18 cellular contexts compared by ENCODE assay signal in genomic region chr14:102907303-102907844, GRCh38. TPM values are rescaled to one million over a fixed set of nuclear protein-coding genes. Genes with fewer than 3 reads are reported as not detected.
DNase-seq lines count a peak whose midpoint lies in the region; ATAC-seq, FAIRE-seq and TF ChIP-seq lines count a peak whose summit lies in the region.
"Had no signal": no experiment of that assay in that cellular context is flagged by ENCODE, and none has a peak within 500 bp of the region (broad histone marks: within the 10 kb centered on the region; RNA-seq: fewer than 3 reads in every experiment).

No MANE protein-coding gene starts in this region.

- no peak overlapping the region for H3K4me3 Mint-ChIP-seq in nephron progenitor cell

- H3K4me3 ChIP-seq in GM12878 = no peak overlapping the region
- H3K4me3 ChIP-seq in aorta (ENCODE audit: low read length in 2 of 2) = no peak overlapping the region

- peaks cover 10% of the 10 kb centered on the region for H3K4me1 ChIP-seq in GM12878 (ENCODE audit: control insufficient read depth, insufficient read depth, low read length)
- no peaks in the 10 kb centered on the region for H3K4me1 ChIP-seq in aorta (ENCODE audit: control insufficient read depth in 1 of 2, insufficient read depth in 2 of 2, low read length in 2 of 2)

- no peak overlapping the region for H2AFZ ChIP-seq in GM12878 (ENCODE audit: control insufficient read depth, low read depth, low read length)

- H3K27ac Mint-ChIP-seq in nephron progenitor cell = peak overlapping the region; percentile 68
- H3K27ac Mint-ChIP-seq: CD4-positive, CD25-positive, alpha-beta regulatory T cell had no signal

- CTCF ChIA-PET in GM12878 (lab: Yijun Ruan, JAX) = no interaction called here

- H3K9ac ChIP-seq in GM12878 (ENCODE audit: control insufficient read depth, insufficient read depth, low read length) = no peak overlapping the region

- intact Hi-C loops in GM12878 (cut with micrococcal nuclease; ENCODE audit: unreplicated experiment) = no loop called here
- intact Hi-C loops in aorta (cut with DNase I) = no loop called here

- H4K20me1 ChIP-seq in GM12878 (ENCODE audit: control insufficient read depth, insufficient read depth) = no peaks in the 10 kb centered on the region

- TF ChIP-seq CTCF in GM12878 (IDR thresholded peaks at IDR 0.05 in 2 of 3, conservative IDR thresholded peaks at IDR 0.05 in 1 of 3; ENCODE audit: control insufficient read depth in 2 of 3, extremely low read depth in 1 of 3, insufficient read depth in 1 of 3, low read depth in 3 of 3, low read length in 3 of 3) (no peak), nephron progenitor cell (IDR thresholded peaks at IDR 0.05) (no peak)

- peak; percentile 61; the same call in 1 of the 2 replicates for TF ChIP-seq POLR2A in GM12878 (IDR thresholded peaks at IDR 0.05; ENCODE audit: low read depth, low read length)

- in situ Hi-C loops in GM12878 (cut with MboI) = no loop called here

- no peak overlapping the region for H3K4me2 ChIP-seq in GM12878 (ENCODE audit: control insufficient read depth, insufficient read depth)

- POLR2A ChIA-PET in GM12878 (lab: Charles Lee) = no interaction called here

- H3K9me3 ChIP-seq in GM12878 (replicated peaks; ENCODE audit: control insufficient read depth, insufficient read depth, low read length) = no peaks in the 10 kb centered on the region
- H3K9me3 ChIP-seq in aorta (ENCODE audit: control insufficient read depth, low read length) = no peaks in the 10 kb centered on the region

- no peak for TF ChIP-seq EP300 in GM12878 (IDR thresholded peaks at IDR 0.05; ENCODE audit: borderline replicate concordance in 1 of 2, control insufficient read depth in 1 of 2, low read depth in 2 of 2, low read length in 2 of 2)

- FAIRE-seq in GM12878 (lab: Jason Lieb, UNC) = no peak
- FAIRE-seq: A204.1, G401.6, H54 had no signal

- DNase-seq in activated effector memory CD4-positive, alpha-beta T cell treated with anti-CD3 and anti-CD28 coated beads, Interleukin-2, amount 50 U/mL, for 16 hours = peak; percentile 61
- DNase-seq in activated effector memory CD4-positive, alpha-beta T cell treated with Interleukin-2 at 50 U/mL for 16 hours = no peak
- DNase-seq in GM12878 (ENCODE audit: low read depth, low spot score) (no peak), nephron progenitor cell (no peak), aorta (peak; percentile 40 to 71), AG08395 (ENCODE audit: low spot score) (no peak)
- DNase-seq: CD4-positive, CD25-positive, alpha-beta regulatory T cell; DMS79 treated with DMSO at 0.1 percent for 48 hours; NCI-H1417; NCI-H1930; NCI-H2171; SHP77 treated with DMSO at 0.1 percent for 48 hours had no signal

- H3K27me3 ChIP-seq in GM12878 (replicated peaks in 1 of 2; ENCODE audit: control insufficient read depth in 2 of 2, insufficient read depth in 2 of 2, low read length in 1 of 2) (no peaks in the 10 kb centered on the region), aorta (ENCODE audit: control insufficient read depth in 1 of 2, insufficient read depth in 2 of 2, low read length in 1 of 2) (no peaks in the 10 kb centered on the region)

- ATAC-seq in GM12878 (no peak), aorta (ENCODE audit: low FRiP score) (no peak), HG03521 (IDR thresholded peaks at IDR 0.05; ENCODE audit: unreplicated experiment) (no peak), GM18870 (IDR thresholded peaks at IDR 0.05; ENCODE audit: unreplicated experiment) (no peak)
- ATAC-seq: Panc1 had no signal

- WGBS in GM12878 (ENCODE audit: insufficient coverage, insufficient replicate concordance, low lambda C conversion rate, missing lambda C conversion rate) = 96% methylated on average over 33 of the region's 33 CpGs
- 95 to 96% methylated on average over 33 of the region's 33 CpGs for WGBS in aorta, 2 donors

- peaks cover 16% of the 10 kb centered on the region for H3K79me2 ChIP-seq in GM12878 (ENCODE audit: control insufficient read depth, insufficient read depth, low read length)

- BruUV-seq in GM12878 (replicated peaks; lab: Mats Ljungman, UMichigan) = no TSS peak

- RAD21 ChIA-PET in GM12878 (lab: Charles Lee; ENCODE audit: unreplicated experiment) = no interaction called here

- H3K4me1 Mint-ChIP-seq in nephron progenitor cell = peaks cover 39% of the 10 kb centered on the region
- H3K4me1 Mint-ChIP-seq: CD4-positive, CD25-positive, alpha-beta regulatory T cell had no signal

- H3K27ac ChIP-seq in GM12878 (ENCODE audit: control insufficient read depth, insufficient read depth) (no peak overlapping the region), aorta (ENCODE audit: low read depth in 1 of 2, low read length in 2 of 2) (no peak overlapping the region)

- no peak for TF ChIP-seq RAD21 in GM12878 (IDR thresholded peaks at IDR 0.05; ENCODE audit: insufficient read depth, low read depth, low read length)

- H3K27me3 Mint-ChIP-seq in nephron progenitor cell (ENCODE audit: low read depth, poor library complexity) = no peaks in the 10 kb centered on the region
- H3K27me3 Mint-ChIP-seq: CD4-positive, CD25-positive, alpha-beta regulatory T cell had no signal

- H3K9me3 Mint-ChIP-seq in nephron progenitor cell = peaks cover 21% of the 10 kb centered on the region
- H3K9me3 Mint-ChIP-seq: CD4-positive, CD25-positive, alpha-beta regulatory T cell had no signal

- peaks cover 52% of the 10 kb centered on the region for H3K36me3 Mint-ChIP-seq in nephron progenitor cell (ENCODE audit: low read depth)

- SMC1A ChIA-PET in GM12878 (lab: Charles Lee; ENCODE audit: uncharacterized antibody, unreplicated experiment) = no interaction called here

- peaks cover 29 to 36% of the 10 kb centered on the region in 2 experiments for H3K36me3 ChIP-seq in GM12878 (ENCODE audit: control insufficient read depth in 2 of 2, insufficient read depth in 2 of 2, low read length in 1 of 2)
- H3K36me3 ChIP-seq in aorta (ENCODE audit: control insufficient read depth in 1 of 2, insufficient read depth in 2 of 2, low read length in 1 of 2) = no peaks in the 10 kb centered on the region

TF ChIP-seq in GM12878, 131 proteins besides CTCF, POLR2A, EP300 and RAD21 (continues in another document):
- TF ChIP-seq ZSCAN29 (IDR thresholded peaks at IDR 0.05) = no peak
- TF ChIP-seq TAF1 (IDR thresholded peaks at IDR 0.05; ENCODE audit: borderline replicate concordance, low read depth, low read length) = no peak
- no peak for TF ChIP-seq NR2C2 (IDR thresholded peaks at IDR 0.05; ENCODE audit: borderline replicate concordance, control insufficient read depth, insufficient read length, low read depth)
- no peak for TF ChIP-seq RCOR1 (conservative IDR thresholded peaks at IDR 0.05; ENCODE audit: low read depth, low read length)
- no peak for TF ChIP-seq NR2F1 (conservative IDR thresholded peaks at IDR 0.05)
- TF ChIP-seq TCF3 (IDR thresholded peaks at IDR 0.05; ENCODE audit: borderline replicate concordance, insufficient read depth, low read depth, low read length) = 0 out of 2 replicates have a peak, but pooled peaks have one; percentile 13
- no peak for TF ChIP-seq BMI1 (IDR thresholded peaks at IDR 0.05; ENCODE audit: borderline replicate concordance)
- TF ChIP-seq SUZ12 (IDR thresholded peaks at IDR 0.05; ENCODE audit: unreplicated experiment) = no peak
- TF ChIP-seq ZBTB4 (CRISPR knock-in tag; IDR thresholded peaks at IDR 0.05) = no peak
- TF ChIP-seq POLR2AphosphoS5 (IDR thresholded peaks at IDR 0.05; ENCODE audit: low read length) = peak; percentile 0; the same call in 1 of the 2 replicates

RNA-seq across cellular contexts. Expression of gene AMN, which starts 15.1 kb away (rescaled TPM):
- total RNA-seq in GM12878 (2013; cell fraction: nucleolus; rRNA removed) = 2.7 TPM in 2 replicates
- total RNA-seq in GM12878 (2014; rRNA removed) (0.11 and 0.17 TPM in 2 replicates), GM12878 (2014; rRNA removed; fragmentation: Illumina TruSeq; extraction: Trizol) (not detected in 2 replicates), GM12878 (2021) (0.33 and 0.82 TPM in 2 replicates), aorta (under 1 TPM; 0.16 to 0.48 TPM)
- polyA plus RNA-seq in GM12878 (2011; ENCODE audit: low read depth) = not detected
- polyA plus RNA-seq in GM12878 (2011; rRNA removed) (0.04 and 0.10 TPM in 2 replicates), GM12878 (2014; fragmentation: Illumina TruSeq; extraction: Trizol) (0.03 TPM in 1 of 2 replicates, not detected in the other), GM12878 (2014; fragmentation: Nextera tagmentation; extraction: Ambion mirVana) (not detected), GM12878 (2014; rRNA removed) (0.24 TPM in 1 of 2 replicates, not detected in the other), GM12878 (2016; fragmentation: Nextera tagmentation; extraction: Ambion mirVana) (not detected), aorta (1 to 10 TPM in 1 of 2 donors, under 1 TPM in 1; 0.20 to 8.8 TPM)
- 0.07 and 0.22 TPM in 2 replicates for polyA plus RNA-seq in GM12878 (2011; cell fraction: cytosol; rRNA removed)
- polyA plus RNA-seq in GM12878 (2011; cell fraction: nucleus; rRNA removed) = 2.1 and 2.7 TPM in 2 replicates
- polyA plus RNA-seq in GM12878 (2012) = 0.26 and 0.45 TPM in 2 replicates
- 0.21 TPM in 1 of 2 replicates, not detected in the other for polyA minus RNA-seq in GM12878 (2011; rRNA and poly(A)+ RNA removed)
- polyA minus RNA-seq in GM12878 (2011; cell fraction: cytosol; rRNA and poly(A)+ RNA removed) = not detected in 2 replicates
- polyA minus RNA-seq in GM12878 (2011; cell fraction: nucleus; rRNA and poly(A)+ RNA removed) = 0.36 and 0.48 TPM in 2 replicates

Comparison
In these comparisons a context has a peak if more than half of its experiments do, and no peak if none do; other contexts are left out.
1. DNase-seq: peak in activated effector memory CD4-positive, alpha-beta T cell treated with anti-CD3 and anti-CD28 coated beads, Interleukin-2, amount 50 U/mL, for 16 hours (single experiment) and aorta (2 of 2); none in activated effector memory CD4-positive, alpha-beta T cell treated with Interleukin-2 at 50 U/mL for 16 hours (single experiment), GM12878 (single experiment), nephron progenitor cell (single experiment) and AG08395 (single experiment).